ENCODE assay signal across 1 cellular context in genomic region chr11:64251986-64252837, GRCh38.
TF ChIP-seq lines count a peak whose summit lies in the region.

No MANE protein-coding gene starts in this region.

TF ChIP-seq in GM23338, 12 proteins besides CTCF, POLR2A, EP300 and RAD21 (continued from another document):
- TF ChIP-seq ZNF462 (CRISPR knock-in tag; IDR thresholded peaks at IDR 0.05) (no peak), STAT1 (IDR thresholded peaks at IDR 0.05; ENCODE audit: unreplicated experiment) (no peak), ZNF114 (CRISPR knock-in tag; IDR thresholded peaks at IDR 0.05) (no peak)
TF ChIP-seq in GM23338: peak in this region for 2.
